ENCODE assay signal across 1 cellular context in the genomic region with DNA sequence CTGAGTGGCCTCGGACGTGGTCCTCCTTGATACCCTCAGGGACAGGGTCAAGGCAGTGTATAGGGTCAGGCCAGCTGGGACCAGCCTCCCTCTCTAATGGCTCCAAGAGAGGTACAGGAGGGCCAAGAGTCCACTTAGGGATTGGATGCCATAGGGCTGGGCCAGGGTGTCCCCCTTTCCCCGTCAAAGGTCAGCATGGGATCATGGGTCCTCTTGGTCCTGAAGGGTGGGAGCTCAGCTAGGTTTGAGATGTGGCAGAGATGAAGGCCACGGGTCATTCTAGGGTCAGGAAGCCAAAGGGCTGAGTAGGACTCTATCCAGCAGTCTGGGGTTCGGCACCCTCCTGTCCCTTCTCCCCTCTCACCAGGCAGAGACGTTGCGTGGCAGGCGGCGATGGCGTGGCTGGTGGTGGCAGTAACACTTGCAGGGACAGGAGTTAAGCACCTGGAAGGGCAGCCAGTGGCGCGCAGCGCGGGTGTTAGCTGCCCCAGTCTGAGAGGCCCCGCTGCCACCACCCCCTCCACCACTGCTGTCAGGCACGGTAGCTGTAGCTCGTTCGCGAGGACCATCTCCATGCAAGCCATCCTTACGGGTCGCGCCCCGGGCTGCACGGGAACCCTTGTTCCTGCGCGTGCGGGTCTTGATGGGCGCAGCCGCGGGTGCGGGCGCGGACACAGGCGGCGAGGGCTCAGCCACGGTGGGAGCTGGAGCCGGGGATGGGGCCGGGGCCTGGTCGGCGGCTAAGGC.
TF ChIP-seq lines count a peak whose summit lies in the region.

No MANE protein-coding gene starts in this region.

TF ChIP-seq in GM23338, 12 proteins besides CTCF, POLR2A, EP300 and RAD21 (continued from another document):
- no peak for TF ChIP-seq REST (IDR thresholded peaks at IDR 0.05; ENCODE audit: unreplicated experiment)
